In genomic region chr9:93774331-93775102, GRCh38 we compare ENCODE assay signal across 25 cellular contexts.
"Had no signal": no experiment of that assay in that cellular context is flagged by ENCODE, and none has a peak within 500 bp of the region (broad histone marks: within the 10 kb centered on the region; RNA-seq: fewer than 3 reads in every experiment).

No MANE protein-coding gene starts in this region.

- H3K36me3 ChIP-seq: brain microvascular endothelial cell, WERI-Rb-1 had no signal

- ATAC-seq: activated CD4-positive, CD25-positive, alpha-beta regulatory T cell treated with anti-CD3 and anti-CD28 coated beads, Interleukin-2, amount 50 U/mL, for 24 hours; activated CD8-positive, alpha-beta T cell treated with anti-CD3 and anti-CD28 coated beads for 36 hours; activated T-cell treated with anti-CD3 and anti-CD28 coated beads, Interleukin-2, amount 50 U/mL, for 4 hours; activated T-helper 17 cell treated with anti-CD3 and anti-CD28 coated beads, Interleukin-2, amount 50 U/mL, for 72 hours; esophagus mucosa had no signal

- DNase-seq: activated B cell treated with CpG ODN at 0.5 μM for 24 hours; activated CD4-positive, alpha-beta T cell treated with anti-CD3 and anti-CD28 coated beads for 48 hours; activated CD4-positive, alpha-beta T cell treated with anti-CD3 and anti-CD28 coated beads, Interleukin-2, amount 50 U/mL, for 1 hour; activated CD4-positive, alpha-beta T cell treated with anti-CD3 and anti-CD28 coated beads, Interleukin-2, amount 50 U/mL, for 48 hours; activated CD8-positive, alpha-beta memory T cell treated with anti-CD3 and anti-CD28 coated beads for 24 hours; activated CD8-positive, alpha-beta T cell treated with anti-CD3 and anti-CD28 coated beads for 36 hours; activated effector memory CD4-positive, alpha-beta T cell treated with Interleukin-2 at 50 U/mL for 16 hours; activated gamma-delta T cell treated with Interleukin-2 at 50 U/mL for 16 hours; activated naive CD4-positive, alpha-beta T cell treated with anti-CD3 and anti-CD28 coated beads, Interleukin-2, amount 50 U/mL, for 16 hours; activated naive CD4-positive, alpha-beta T cell treated with Interleukin-2 at 50 U/mL for 16 hours; activated T-cell treated with anti-CD3 and anti-CD28 coated beads, Interleukin-2, amount 50 U/mL, for 4 hours; amniotic stem cell; anterior cingulate cortex; brain microvascular endothelial cell; dorsolateral prefrontal cortex; effector memory CD4-positive, alpha-beta T cell; endodermal cell; foreskin fibroblast; head of caudate nucleus; T1000; WERI-Rb-1 had no signal

- H3K27ac ChIP-seq: brain microvascular endothelial cell, coronary artery, dorsolateral prefrontal cortex, WERI-Rb-1 had no signal

- H3K27me3 ChIP-seq: brain microvascular endothelial cell, dorsolateral prefrontal cortex had no signal

- H3K4me3 ChIP-seq: coronary artery, dorsolateral prefrontal cortex had no signal
